Comparison of ENCODE assay signal across 15 cellular contexts in the genomic region with DNA sequence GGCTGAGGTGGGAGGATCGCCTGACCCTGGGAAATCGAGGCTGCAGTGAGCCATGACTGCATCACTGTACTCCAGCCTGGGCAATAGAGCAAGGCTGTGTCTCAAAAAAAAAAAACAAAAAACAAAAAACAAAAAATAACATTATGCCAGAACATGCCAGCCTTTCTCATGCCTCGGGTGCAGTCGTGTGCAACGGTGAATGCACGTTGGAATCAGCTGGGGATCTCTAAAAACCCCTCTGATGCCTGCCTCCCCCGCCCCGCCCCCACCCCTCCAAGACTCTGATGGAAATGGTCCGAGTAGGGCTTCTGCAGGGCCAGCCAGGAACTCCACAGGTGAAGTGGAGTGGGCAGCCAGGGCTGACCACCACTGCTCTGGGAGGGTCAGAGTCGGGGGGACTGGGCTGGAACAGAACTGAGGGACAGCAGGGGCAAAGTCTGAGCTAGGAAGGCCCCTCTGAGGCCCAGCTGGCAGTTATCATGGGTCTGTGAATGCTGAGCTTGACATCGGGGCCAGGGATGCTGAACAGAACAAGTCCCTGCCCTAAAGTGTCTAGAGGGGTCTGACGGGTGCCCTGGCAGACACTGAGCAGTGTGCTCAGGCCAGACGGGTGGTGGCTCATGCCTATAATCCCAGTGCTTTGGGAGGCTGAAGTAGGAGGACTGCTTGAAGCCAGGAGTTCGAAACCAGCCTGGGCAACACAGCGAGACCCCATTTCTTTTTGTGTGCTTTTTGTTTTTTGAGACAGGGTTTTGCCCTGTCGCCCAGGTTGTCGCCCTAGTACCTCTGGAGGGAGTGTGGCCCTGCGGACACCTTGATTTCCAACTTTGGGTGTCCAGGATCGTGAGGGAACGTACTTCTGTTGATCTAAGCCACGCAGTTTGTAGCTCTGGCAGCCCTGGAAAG.
DNase-seq lines count a peak whose midpoint lies in the region; ATAC-seq and TF ChIP-seq lines count a peak whose summit lies in the region.
"Had no signal": no experiment of that assay in that cellular context is flagged by ENCODE, and none has a peak within 500 bp of the region (broad histone marks: within the 10 kb centered on the region; RNA-seq: fewer than 3 reads in every experiment).

No MANE protein-coding gene starts in this region.

- TF ChIP-seq EP300 in SK-N-SH (IDR thresholded peaks at IDR 0.05; ENCODE audit: borderline replicate concordance in 1 of 2, low read depth in 1 of 2, low read length in 1 of 2): no peak

- no peak overlapping the region for H3K4me3 Mint-ChIP-seq in brain
- H3K4me3 Mint-ChIP-seq: CD4-positive, alpha-beta memory T cell; effector memory CD8-positive, alpha-beta T cell had no signal

- H3K36me3 ChIP-seq in mesenchymal stem cell (ENCODE audit: control insufficient read depth in 1 of 2, insufficient read depth in 2 of 2, low read depth in 1 of 2, low read length in 2 of 2) (peaks cover 0 to 8% of the 10 kb centered on the region in 2 experiments), SK-N-SH (replicated peaks in 1 of 2; ENCODE audit: control insufficient read depth in 1 of 2, insufficient read depth in 2 of 2, low read length in 1 of 2) (no peaks in the 10 kb centered on the region)
- H3K36me3 ChIP-seq: vagina had no signal

- H3F3A ChIP-seq in SK-N-SH (replicated peaks; ENCODE audit: insufficient read depth): no peaks in the 10 kb centered on the region

- no peaks in the 10 kb centered on the region for H3K9me2 ChIP-seq in SK-N-SH

- no peak overlapping the region for H2AFZ ChIP-seq in mesenchymal stem cell (ENCODE audit: low read depth, low read length)
- no peak overlapping the region for H2AFZ ChIP-seq in SK-N-SH (ENCODE audit: low read depth)
- H2AFZ ChIP-seq: PC-9 had no signal

- H3K4me3 ChIP-seq in mesenchymal stem cell (ENCODE audit: insufficient read depth in 1 of 2, low read depth in 1 of 2, low read length in 2 of 2): no peak overlapping the region
- no peak overlapping the region for H3K4me3 ChIP-seq in SK-N-SH (ENCODE audit: low read depth in 2 of 2, low read length in 1 of 2)
- H3K4me3 ChIP-seq: PC-9, vagina had no signal

- no peak for ATAC-seq in Right ventricle myocardium inferior
- no peak for ATAC-seq in Right ventricle myocardium superior (ENCODE audit: poor library complexity)
- no peak for ATAC-seq in GM18909 (IDR thresholded peaks at IDR 0.05; ENCODE audit: poor library complexity, unreplicated experiment)

- no peak overlapping the region for H3K4me2 ChIP-seq in mesenchymal stem cell (ENCODE audit: low read length, poor library complexity, severe bottlenecking)
- no peak overlapping the region for H3K4me2 ChIP-seq in SK-N-SH
- H3K4me2 ChIP-seq: PC-9 had no signal

- H3K4me1 Mint-ChIP-seq in brain: peaks cover 66% of the 10 kb centered on the region

- peak overlapping the region in 1 of 2 experiments; percentile 80 for H2BK12ac ChIP-seq in mesenchymal stem cell (ENCODE audit: low read length in 2 of 2)

- CTCF ChIA-PET in SK-N-SH (lab: Yijun Ruan, JAX): interaction anchor here (0.6 to 3.7 kb wide), 44 partner anchors 8 to 305 kb away, joined by 3 to 24 read pairs (median 4); no protein-coding TSS in a partner anchor

- H3K14ac ChIP-seq in mesenchymal stem cell (ENCODE audit: low read length in 2 of 2): no peak overlapping the region

- H3K4me1 ChIP-seq in mesenchymal stem cell (ENCODE audit: control insufficient read depth, insufficient read depth, low read depth, low read length) (peaks cover 51% of the 10 kb centered on the region), SK-N-SH (ENCODE audit: control insufficient read depth in 1 of 2, insufficient read depth in 2 of 2, low read depth in 1 of 2, low read length in 1 of 2) (peaks cover 0 to 62% of the 10 kb centered on the region in 2 experiments; a peak in 3 of 4 replicates)

- H3K4ac ChIP-seq in mesenchymal stem cell (ENCODE audit: low read depth in 1 of 2, low read length in 2 of 2): peak overlapping the region in 1 of 2 experiments; percentile 2

- no peaks in the 10 kb centered on the region for H3K36me3 Mint-ChIP-seq in brain
- H3K36me3 Mint-ChIP-seq: CD4-positive, alpha-beta memory T cell had no signal

- no peaks in the 10 kb centered on the region for H3K27me3 ChIP-seq in mesenchymal stem cell (ENCODE audit: control insufficient read depth in 1 of 2, insufficient read depth in 1 of 2, low read length in 2 of 2)
- H3K27me3 ChIP-seq in SK-N-SH (ENCODE audit: insufficient read depth): no peaks in the 10 kb centered on the region
- H3K27me3 ChIP-seq: vagina had no signal

- H3K79me2 ChIP-seq in SK-N-SH (ENCODE audit: insufficient read depth): no peaks in the 10 kb centered on the region

- H3K79me1 ChIP-seq in mesenchymal stem cell (replicated peaks; ENCODE audit: low read length, poor library complexity, severe bottlenecking): peaks cover 15% of the 10 kb centered on the region

- H3K27ac Mint-ChIP-seq in brain: peak overlapping the region in 3 of 5 experiments; percentile 18 to 96 (median 41)
- H3K27ac Mint-ChIP-seq: effector memory CD8-positive, alpha-beta T cell had no signal

- H3K18ac ChIP-seq in mesenchymal stem cell (ENCODE audit: low read depth in 1 of 2, low read length in 2 of 2): peak overlapping the region in 1 of 2 experiments; percentile 45

- peaks cover 2% of the 10 kb centered on the region for H3K27me3 Mint-ChIP-seq in brain

- H4K20me1 ChIP-seq in SK-N-SH (ENCODE audit: insufficient read depth): peaks cover 8% of the 10 kb centered on the region; the same call in 1 of the 2 replicates

- H3K9me3 ChIP-seq in mesenchymal stem cell (ENCODE audit: control insufficient read depth, low read length) (no peaks in the 10 kb centered on the region), SK-N-SH (no peaks in the 10 kb centered on the region)
- H3K9me3 ChIP-seq: vagina had no signal

- H3K9ac ChIP-seq in mesenchymal stem cell (ENCODE audit: low read length): no peak overlapping the region
- H3K9ac ChIP-seq in SK-N-SH: no peak overlapping the region

- TF ChIP-seq CTCF in brain (conservative IDR thresholded peaks at IDR 0.05) (no peak), SK-N-SH (IDR thresholded peaks at IDR 0.05) (no peak)

- POLR2A ChIA-PET in SK-N-SH (lab: Yijun Ruan, JAX): no interaction called here

- intact Hi-C loops in Right ventricle myocardium inferior (cut with DNase I) (loop anchor here (2.0 to 5.0 kb wide), 2 partner anchors 133 to 191 kb away; no protein-coding TSS in a partner anchor), Right ventricle myocardium superior (cut with DNase I) (loop anchor here (5.0 kb wide), 1 partner anchor 188 kb away; no protein-coding TSS in a partner anchor)

- peaks cover 0 to 4% (median 0%) of the 10 kb centered on the region in 5 experiments for H3K9me3 Mint-ChIP-seq in brain
- H3K9me3 Mint-ChIP-seq: CD4-positive, alpha-beta memory T cell; effector memory CD8-positive, alpha-beta T cell had no signal

- H4K91ac ChIP-seq in mesenchymal stem cell (ENCODE audit: low read length): no peak overlapping the region

- no peak overlapping the region for H2BK5ac ChIP-seq in mesenchymal stem cell (ENCODE audit: low read depth, low read length, poor library complexity, severe bottlenecking)

- no peak overlapping the region for H2BK15ac ChIP-seq in mesenchymal stem cell (ENCODE audit: low read depth, poor library complexity, severe bottlenecking)

- WGBS in mesenchymal stem cell: 91% methylated on average over 21 of the region's 21 CpGs
- 87% methylated on average over 17 of the region's 21 CpGs for WGBS in SK-N-SH (ENCODE audit: low lambda C conversion rate)

- no peak for TF ChIP-seq RAD21 in SK-N-SH (IDR thresholded peaks at IDR 0.05; ENCODE audit: low read length)

- no peak overlapping the region for H2BK120ac ChIP-seq in mesenchymal stem cell (ENCODE audit: low read depth, low read length)

- peak overlapping the region; percentile 7 for H2AK5ac ChIP-seq in mesenchymal stem cell (ENCODE audit: low read length, severe bottlenecking)

- H4K8ac ChIP-seq in mesenchymal stem cell (ENCODE audit: low read length): peak overlapping the region; percentile 16

- H3K27ac ChIP-seq in mesenchymal stem cell (ENCODE audit: low read length, poor library complexity, severe bottlenecking): no peak overlapping the region
- H3K27ac ChIP-seq in SK-N-SH (ENCODE audit: low read depth in 2 of 2, low read length in 1 of 2): no peak overlapping the region; a peak in 1 of 4 replicates
- H3K27ac ChIP-seq: PC-9, vagina had no signal

- DNase-seq in Right ventricle myocardium inferior (ENCODE audit: missing footprints) (peak; percentile 6), Right ventricle myocardium superior (no peak), mesenchymal stem cell (no peak), HuH-7.5 (ENCODE audit: low spot score) (no peak), NCI-H69 (lab: John Stamatoyannopoulos, UW) (no peak), SK-N-SH (no peak)
- DNase-seq: DMS79 treated with DMSO at 0.1 percent for 48 hours, NCI-H146, NCI-H774 had no signal

- no peak overlapping the region for H3K23ac ChIP-seq in mesenchymal stem cell (ENCODE audit: low read length in 2 of 2)

TF ChIP-seq in SK-N-SH, 30 proteins besides CTCF, POLR2A, EP300 and RAD21:
- no peak for TF ChIP-seq FOSL2 (IDR thresholded peaks at IDR 0.05; ENCODE audit: borderline replicate concordance, low read depth)
- TF ChIP-seq, protein P1, sequence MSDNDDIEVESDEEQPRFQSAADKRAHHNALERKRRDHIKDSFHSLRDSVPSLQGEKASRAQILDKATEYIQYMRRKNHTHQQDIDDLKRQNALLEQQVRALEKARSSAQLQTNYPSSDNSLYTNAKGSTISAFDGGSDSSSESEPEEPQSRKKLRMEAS (IDR thresholded peaks at IDR 0.05; ENCODE audit: low read depth): no peak
